9 cellular contexts compared by ENCODE assay signal in genomic region chr13:41008349-41008980, GRCh38. TPM values are rescaled to one million over a fixed set of nuclear protein-coding genes. Genes with fewer than 3 reads are reported as not detected.
A peak's percentile ranks its signal among the peaks of the same experiment; 100 is the strongest.
DNase-seq lines count a peak whose midpoint lies in the region; ATAC-seq lines count a peak whose summit lies in the region.
"Had no signal": no experiment of that assay in that cellular context is flagged by ENCODE, and none has a peak within 500 bp of the region (broad histone marks: within the 10 kb centered on the region; RNA-seq: fewer than 3 reads in every experiment).

No MANE protein-coding gene starts in this region.

- no peaks in the 10 kb centered on the region for H3K27me3 Mint-ChIP-seq in activated CD4-positive, alpha-beta T cell treated with anti-CD3 and anti-CD28 coated beads, Interleukin-2, amount 10 ng/mL, durations not matched to agents 7 days and 5 days

- DNase-seq in activated CD4-positive, alpha-beta T cell treated with anti-CD3 and anti-CD28 coated beads, Interleukin-2, amount 10 ng/mL, durations not matched to agents 7 days and 5 days: no peak
- no peak for DNase-seq in activated CD4-positive, alpha-beta T cell treated with anti-CD3 and anti-CD28 coated beads for 1 hour
- DNase-seq in NOMO-1 (lab: John Stamatoyannopoulos, UW; ENCODE audit: unreplicated experiment in 2 of 2): peak; percentile 30 to 84
- DNase-seq in dedifferentiated amniotic fluid mesenchymal stem cell (ENCODE audit: extremely low spot score): peak; percentile 30
- no peak for DNase-seq in stimulated activated naive CD8-positive, alpha-beta T cell treated with anti-CD3 and anti-CD28 coated beads, Interleukin-15, Interleukin-2, amounts not matched to agents 100 U/mL and 50 U/mL, for 24 hours
- no peak for DNase-seq in activated effector memory CD4-positive, alpha-beta T cell treated with anti-CD3 and anti-CD28 coated beads, Interleukin-2, amount 50 U/mL, for 16 hours
- DNase-seq in islet precursor cell: no peak
- DNase-seq: kidney had no signal

- POLR2A ChIA-PET in activated CD4-positive, alpha-beta T cell treated with anti-CD3 and anti-CD28 coated beads, Interleukin-2, amount 10 ng/mL, durations not matched to agents 7 days and 5 days (lab: Charles Lee): interaction anchor here (0.6 kb wide), 1 partner anchor 29 kb away, joined by 4 read pairs; no protein-coding TSS in a partner anchor

- H3K27ac Mint-ChIP-seq in activated CD4-positive, alpha-beta T cell treated with anti-CD3 and anti-CD28 coated beads, Interleukin-2, amount 10 ng/mL, durations not matched to agents 7 days and 5 days: peak overlapping the region; percentile 76

- CTCF ChIA-PET in activated CD4-positive, alpha-beta T cell treated with anti-CD3 and anti-CD28 coated beads, Interleukin-2, amount 10 ng/mL, durations not matched to agents 7 days and 5 days (lab: Charles Lee): interaction anchor here (0.6 to 1.5 kb wide), 9 partner anchors 10 to 900 kb away, joined by 3 to 9 read pairs (median 3); partner anchors contain the start of gene ELF1

- H3K36me3 Mint-ChIP-seq in activated CD4-positive, alpha-beta T cell treated with anti-CD3 and anti-CD28 coated beads, Interleukin-2, amount 10 ng/mL, durations not matched to agents 7 days and 5 days (ENCODE audit: low read depth): peaks cover 48% of the 10 kb centered on the region

- peak; percentile 68 for ATAC-seq in stimulated activated naive CD8-positive, alpha-beta T cell treated with anti-CD3 and anti-CD28 coated beads, Interleukin-15, Interleukin-2, amounts not matched to agents 100 U/mL and 50 U/mL, for 24 hours
- no peak for ATAC-seq in HG03457 (IDR thresholded peaks at IDR 0.05; ENCODE audit: unreplicated experiment)

- H3K4me3 Mint-ChIP-seq in activated CD4-positive, alpha-beta T cell treated with anti-CD3 and anti-CD28 coated beads, Interleukin-2, amount 10 ng/mL, durations not matched to agents 7 days and 5 days: peak overlapping the region; percentile 73

- H3K9me3 Mint-ChIP-seq in activated CD4-positive, alpha-beta T cell treated with anti-CD3 and anti-CD28 coated beads, Interleukin-2, amount 10 ng/mL, durations not matched to agents 7 days and 5 days: peaks cover 3% of the 10 kb centered on the region

- peaks cover 72% of the 10 kb centered on the region for H3K4me1 Mint-ChIP-seq in activated CD4-positive, alpha-beta T cell treated with anti-CD3 and anti-CD28 coated beads, Interleukin-2, amount 10 ng/mL, durations not matched to agents 7 days and 5 days

RNA-seq across cellular contexts. Expression of gene ELF1, which starts 10.7 kb away (rescaled TPM):
- 100 to 1,000 TPM; 125 to 149 TPM for total RNA-seq in activated CD4-positive, alpha-beta T cell treated with anti-CD3 and anti-CD28 coated beads, Interleukin-2, amount 10 ng/mL, durations not matched to agents 7 days and 5 days

RNA-seq across cellular contexts. Expression of gene WBP4, which starts 52.8 kb away (rescaled TPM):
- 10 to 100 TPM in 1 of 2 experiments, 1 to 10 TPM in 1; 9.8 to 12.2 TPM for total RNA-seq in activated CD4-positive, alpha-beta T cell treated with anti-CD3 and anti-CD28 coated beads, Interleukin-2, amount 10 ng/mL, durations not matched to agents 7 days and 5 days

Comparison
In these comparisons a context has a peak if more than half of its experiments do, and no peak if none do; other contexts are left out.
1. DNase-seq: peak in NOMO-1 (2 of 2) and dedifferentiated amniotic fluid mesenchymal stem cell (single experiment); none in activated CD4-positive, alpha-beta T cell treated with anti-CD3 and anti-CD28 coated beads, Interleukin-2, amount 10 ng/mL, durations not matched to agents 7 days and 5 days (single experiment), activated CD4-positive, alpha-beta T cell treated with anti-CD3 and anti-CD28 coated beads for 1 hour (single experiment), stimulated activated naive CD8-positive, alpha-beta T cell treated with anti-CD3 and anti-CD28 coated beads, Interleukin-15, Interleukin-2, amounts not matched to agents 100 U/mL and 50 U/mL, for 24 hours (single experiment), activated effector memory CD4-positive, alpha-beta T cell treated with anti-CD3 and anti-CD28 coated beads, Interleukin-2, amount 50 U/mL, for 16 hours (single experiment) and islet precursor cell (single experiment).